12 cellular contexts compared by ENCODE assay signal in genomic region chr11:92453055-92453454, GRCh38.
DNase-seq lines count a peak whose midpoint lies in the region; ATAC-seq and TF ChIP-seq lines count a peak whose summit lies in the region.
"Had no signal": no experiment of that assay in that cellular context is flagged by ENCODE, and none has a peak within 500 bp of the region (broad histone marks: within the 10 kb centered on the region; RNA-seq: fewer than 3 reads in every experiment).

No MANE protein-coding gene starts in this region.

- peak; percentile 32 for DNase-seq in BJ (ENCODE audit: low read depth)
- DNase-seq in T1000 (lab: John Stamatoyannopoulos, UW): peak; percentile 1
- peak; percentile 31 for DNase-seq in hepatic stellate cell (ENCODE audit: low spot score)
- no peak for DNase-seq in activated CD8-positive, alpha-beta memory T cell treated with anti-CD3 and anti-CD28 coated beads, Interleukin-2, amount 50 U/mL, for 48 hours
- DNase-seq in NCI-H774 (lab: John Stamatoyannopoulos, UW): no peak
- DNase-seq in NCI-H128 (lab: John Stamatoyannopoulos, UW; ENCODE audit: unreplicated experiment): no peak
- DNase-seq in midbrain (lab: John Stamatoyannopoulos, UW): no peak
- DNase-seq: activated T-cell treated with anti-CD3 and anti-CD28 coated beads, Interleukin-2, amount 50 U/mL, for 1 hour; CD4-positive, alpha-beta memory T cell; Peyer's patch had no signal

- H3K4me3 ChIP-seq in BJ (ENCODE audit: low read depth, low read length): no peak overlapping the region
- H3K4me3 ChIP-seq: Peyer's patch had no signal

- H3K36me3 ChIP-seq in BJ (ENCODE audit: control insufficient read depth, insufficient read depth, low read length): no peaks in the 10 kb centered on the region
- H3K36me3 ChIP-seq: Peyer's patch had no signal

- TF ChIP-seq CTCF in BJ (IDR thresholded peaks at IDR 0.05; ENCODE audit: insufficient read depth, low read depth, low read length): no peak

- H3K27me3 ChIP-seq in BJ (ENCODE audit: control insufficient read depth, insufficient read depth, low read length): no peaks in the 10 kb centered on the region
- H3K27me3 ChIP-seq: Peyer's patch had no signal

- CTCF ChIA-PET in BJ (lab: Yijun Ruan, JAX): interaction anchor here (0.6 to 1.2 kb wide), 2 partner anchors 10 to 586 kb away, joined by 3 read pairs; no protein-coding TSS in a partner anchor

- POLR2A ChIA-PET in BJ (lab: Charles Lee): no interaction called here

- ATAC-seq in HG02870 (IDR thresholded peaks at IDR 0.05; ENCODE audit: unreplicated experiment): peak; percentile 89
- ATAC-seq: left lobe of liver had no signal

Comparison
In these comparisons a context has a peak if more than half of its experiments do, and no peak if none do; other contexts are left out.
1. DNase-seq: peak in BJ (single experiment), T1000 (single experiment) and hepatic stellate cell (single experiment); none in activated CD8-positive, alpha-beta memory T cell treated with anti-CD3 and anti-CD28 coated beads, Interleukin-2, amount 50 U/mL, for 48 hours (single experiment), NCI-H774 (single experiment), NCI-H128 (single experiment) and midbrain (single experiment).